23 cellular contexts compared by ENCODE assay signal in genomic region chr1:236727521-236727920, GRCh38. TPM values are rescaled to one million over a fixed set of nuclear protein-coding genes. Genes with fewer than 3 reads are reported as not detected.
DNase-seq lines count a peak whose midpoint lies in the region; ATAC-seq, FAIRE-seq and TF ChIP-seq lines count a peak whose summit lies in the region.
"Had no signal": no experiment of that assay in that cellular context is flagged by ENCODE, and none has a peak within 500 bp of the region (broad histone marks: within the 10 kb centered on the region; RNA-seq: fewer than 3 reads in every experiment).

No MANE protein-coding gene starts in this region.

- no peak for TF ChIP-seq RAD21 in GM12878 (IDR thresholded peaks at IDR 0.05; ENCODE audit: insufficient read depth, low read depth, low read length)

- no peak overlapping the region for H3K27ac ChIP-seq in GM12878 (ENCODE audit: control insufficient read depth, insufficient read depth)
- H3K27ac ChIP-seq in right atrium auricular region = peak overlapping the region; percentile 40 to 53
- no peak overlapping the region for H3K27ac ChIP-seq in endodermal cell (ENCODE audit: low read depth, low read length)
- H3K27ac ChIP-seq: A549, GM23248, SJCRH30 had no signal

- peaks cover 6% of the 10 kb centered on the region for H3K4me1 Mint-ChIP-seq in endodermal cell

- no peaks in the 10 kb centered on the region; the same call in 1 of the 2 replicates for H3K4me1 ChIP-seq in GM12878 (ENCODE audit: control insufficient read depth, insufficient read depth, low read length)
- H3K4me1 ChIP-seq in right atrium auricular region = peaks cover 0 to 31% of the 10 kb centered on the region in 2 donors
- no peaks in the 10 kb centered on the region for H3K4me1 ChIP-seq in endodermal cell (ENCODE audit: control insufficient read depth, insufficient read depth, low read length)
- H3K4me1 ChIP-seq: A549 had no signal

- H3K27me3 ChIP-seq in GM12878 (replicated peaks in 1 of 2; ENCODE audit: control insufficient read depth in 2 of 2, insufficient read depth in 2 of 2, low read length in 1 of 2) = no peaks in the 10 kb centered on the region; a peak in 1 of 4 replicates
- H3K27me3 ChIP-seq in right atrium auricular region = no peaks in the 10 kb centered on the region
- no peaks in the 10 kb centered on the region for H3K27me3 ChIP-seq in endodermal cell (ENCODE audit: control insufficient read depth, insufficient read depth, low read length, poor library complexity, severe bottlenecking)
- H3K27me3 ChIP-seq: SJCRH30 had no signal

- H3K36me3 Mint-ChIP-seq in endodermal cell (ENCODE audit: low read depth) = no peaks in the 10 kb centered on the region

- in situ Hi-C loops in GM12878 (cut with MboI) = no loop called here

- H3K79me2 ChIP-seq in GM12878 (ENCODE audit: control insufficient read depth, insufficient read depth, low read length) = no peaks in the 10 kb centered on the region

- H3K4me3 ChIP-seq in GM12878 (no peak overlapping the region), right atrium auricular region (no peak overlapping the region), endodermal cell (ENCODE audit: low read length) (no peak overlapping the region)
- H3K4me3 ChIP-seq: A549, GM23248, SJCRH30 had no signal

- H3K9me3 ChIP-seq in GM12878 (replicated peaks; ENCODE audit: control insufficient read depth, insufficient read depth, low read length) (no peaks in the 10 kb centered on the region), right atrium auricular region (no peaks in the 10 kb centered on the region), endodermal cell (ENCODE audit: control insufficient read depth, low read length) (no peaks in the 10 kb centered on the region)
- H3K9me3 ChIP-seq: A549, SJCRH30 had no signal

- RAD21 ChIA-PET in GM12878 (lab: Charles Lee; ENCODE audit: unreplicated experiment) = no interaction called here

- no peaks in the 10 kb centered on the region for H3K9me3 Mint-ChIP-seq in endodermal cell

- no peak for TF ChIP-seq POLR2A in GM12878 (IDR thresholded peaks at IDR 0.05; ENCODE audit: low read depth, low read length)

- no peaks in the 10 kb centered on the region for H4K20me1 ChIP-seq in GM12878 (ENCODE audit: control insufficient read depth, insufficient read depth)

- SMC1A ChIA-PET in GM12878 (lab: Charles Lee; ENCODE audit: uncharacterized antibody, unreplicated experiment) = no interaction called here

- no peak overlapping the region for H3K27ac Mint-ChIP-seq in endodermal cell

- no peak overlapping the region for H3K4me2 ChIP-seq in GM12878 (ENCODE audit: control insufficient read depth, insufficient read depth)
- H3K4me2 ChIP-seq: A549 had no signal

- no peak for TF ChIP-seq EP300 in GM12878 (IDR thresholded peaks at IDR 0.05; ENCODE audit: borderline replicate concordance in 1 of 2, control insufficient read depth in 1 of 2, low read depth in 2 of 2, low read length in 2 of 2)

- H2AFZ ChIP-seq in GM12878 (ENCODE audit: control insufficient read depth, low read depth, low read length) = no peak overlapping the region
- H2AFZ ChIP-seq: GM23248 had no signal

- POLR2A ChIA-PET in GM12878 (lab: Charles Lee) = no interaction called here

- FAIRE-seq in GM12878 (lab: Jason Lieb, UNC) = no peak
- FAIRE-seq: A549, GM12891, GM18507, RCC 7860 had no signal

- BruUV-seq in GM12878 (replicated peaks; lab: Mats Ljungman, UMichigan) = no TSS peak

- H3K4me3 Mint-ChIP-seq in endodermal cell = no peak overlapping the region

- H3K27me3 Mint-ChIP-seq in endodermal cell (ENCODE audit: insufficient read depth) = no peaks in the 10 kb centered on the region

- no peaks in the 10 kb centered on the region for H3K36me3 ChIP-seq in GM12878 (ENCODE audit: control insufficient read depth in 2 of 2, insufficient read depth in 2 of 2, low read length in 1 of 2)
- H3K36me3 ChIP-seq in right atrium auricular region = peaks cover 71% of the 10 kb centered on the region
- no peaks in the 10 kb centered on the region for H3K36me3 ChIP-seq in endodermal cell (ENCODE audit: control insufficient read depth, insufficient read depth, low read length)

- CTCF ChIA-PET in GM12878 (lab: Yijun Ruan, JAX) = no interaction called here

- TF ChIP-seq CTCF in GM12878 (IDR thresholded peaks at IDR 0.05 in 2 of 3, conservative IDR thresholded peaks at IDR 0.05 in 1 of 3; ENCODE audit: control insufficient read depth in 2 of 3, extremely low read depth in 1 of 3, insufficient read depth in 1 of 3, low read depth in 3 of 3, low read length in 3 of 3) = no peak
- no peak for TF ChIP-seq CTCF in right atrium auricular region (IDR thresholded peaks at IDR 0.05)
- TF ChIP-seq CTCF in endodermal cell (conservative IDR thresholded peaks at IDR 0.05) = no peak

- H3K9ac ChIP-seq in GM12878 (ENCODE audit: control insufficient read depth, insufficient read depth, low read length) = no peak overlapping the region
- H3K9ac ChIP-seq in endodermal cell (ENCODE audit: extremely low read depth, low read length, poor library complexity, severe bottlenecking) = no peak overlapping the region
- H3K9ac ChIP-seq: GM23248 had no signal

- DNase-seq in Right ventricle myocardium inferior (ENCODE audit: missing footprints) (no peak), cardiac septum (ENCODE audit: low spot score) (no peak), GM12878 (ENCODE audit: low read depth, low spot score) (no peak), right atrium auricular region (ENCODE audit: low spot score) (no peak), endodermal cell (no peak), midbrain (lab: John Stamatoyannopoulos, UW) (no peak), NCI-H748 treated with DMSO at 0.1 percent for 48 hours (lab: John Stamatoyannopoulos, UW) (no peak)
- DNase-seq: C1 segment of cervical spinal cord, DMS 273 treated with DMSO at 0.1 percent for 48 hours, GDM1, GM23248, HCEC 1CT, NCI-H1048, NCI-H1436 treated with DMSO at 0.1 percent for 48 hours, NCI-H2029 treated with DMSO at 0.1 percent for 48 hours, NCI-H2171 treated with DMSO at 0.1 percent for 48 hours, NCI-H510A, SJCRH30 had no signal

- intact Hi-C loops in Right ventricle myocardium inferior (cut with DNase I) (no loop called here), cardiac septum (cut with DNase I) (no loop called here), GM12878 (cut with micrococcal nuclease; ENCODE audit: unreplicated experiment) (no loop called here)

- 47% methylated on average over 11 of the region's 11 CpGs for WGBS in GM12878 (ENCODE audit: insufficient coverage, insufficient replicate concordance, low lambda C conversion rate, missing lambda C conversion rate)
- 90 to 94% methylated on average over 8 to 11 of the region's 11 CpGs for WGBS in endodermal cell (ENCODE audit: insufficient coverage in 1 of 2, insufficient read length in 1 of 2), 2 experiments

- peak; percentile 66 for ATAC-seq in Right ventricle myocardium inferior
- peak; percentile 30; the same call in 2 of the 3 replicates for ATAC-seq in GM12878
- ATAC-seq in GM19463 (IDR thresholded peaks at IDR 0.05; ENCODE audit: unreplicated experiment) = no peak

TF ChIP-seq in GM12878, 131 proteins besides CTCF, POLR2A, EP300 and RAD21 (continues in another document):
- TF ChIP-seq MEF2B (IDR thresholded peaks at IDR 0.05; ENCODE audit: partially characterized antibody, poor library complexity, severe bottlenecking) (no peak), TCF7 (IDR thresholded peaks at IDR 0.05; ENCODE audit: borderline replicate concordance) (no peak)
- TF ChIP-seq, protein P1, sequence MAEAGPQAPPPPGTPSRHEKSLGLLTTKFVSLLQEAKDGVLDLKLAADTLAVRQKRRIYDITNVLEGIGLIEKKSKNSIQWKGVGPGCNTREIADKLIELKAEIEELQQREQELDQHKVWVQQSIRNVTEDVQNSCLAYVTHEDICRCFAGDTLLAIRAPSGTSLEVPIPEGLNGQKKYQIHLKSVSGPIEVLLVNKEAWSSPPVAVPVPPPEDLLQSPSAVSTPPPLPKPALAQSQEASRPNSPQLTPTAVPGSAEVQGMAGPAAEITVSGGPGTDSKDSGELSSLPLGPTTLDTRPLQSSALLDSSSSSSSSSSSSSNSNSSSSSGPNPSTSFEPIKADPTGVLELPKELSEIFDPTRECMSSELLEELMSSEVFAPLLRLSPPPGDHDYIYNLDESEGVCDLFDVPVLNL (IDR thresholded peaks at IDR 0.05; ENCODE audit: low read depth, low read length) = no peak

RNA-seq across cellular contexts. Expression of gene ACTN2, which starts 41.2 kb away (rescaled TPM):
- 2,525 TPM for total RNA-seq in Right ventricle myocardium inferior
- total RNA-seq in cardiac septum = 3,389 TPM
- total RNA-seq in GM12878 (2013; cell fraction: nucleolus; rRNA removed) = not detected in 2 replicates
- not detected in 2 replicates for total RNA-seq in GM12878 (2014; rRNA removed)
- not detected in 2 replicates for total RNA-seq in GM12878 (2014; rRNA removed; fragmentation: Illumina TruSeq; extraction: Trizol)
- total RNA-seq in GM12878 (2021) = not detected in 2 replicates
- polyA plus RNA-seq in GM12878 (2011; ENCODE audit: low read depth) = not detected
- not detected in 2 replicates for polyA plus RNA-seq in GM12878 (2011; rRNA removed)
- not detected in 2 replicates for polyA plus RNA-seq in GM12878 (2011; cell fraction: cytosol; rRNA removed)
- 0.10 TPM in 1 of 2 replicates, not detected in the other for polyA plus RNA-seq in GM12878 (2011; cell fraction: nucleus; rRNA removed)
- not detected in 2 replicates for polyA plus RNA-seq in GM12878 (2012)
- polyA plus RNA-seq in GM12878 (2014; fragmentation: Illumina TruSeq; extraction: Trizol) = not detected in 2 replicates
- polyA plus RNA-seq in GM12878 (2014; fragmentation: Nextera tagmentation; extraction: Ambion mirVana) = not detected
- polyA plus RNA-seq in GM12878 (2014; rRNA removed) = not detected in 2 replicates
- polyA plus RNA-seq in GM12878 (2016; fragmentation: Nextera tagmentation; extraction: Ambion mirVana) = under 1 TPM in 1 of 2 experiments, not detected in 1; 0.10 TPM
- not detected in 2 replicates for polyA minus RNA-seq in GM12878 (2011; rRNA and poly(A)+ RNA removed)
- not detected in 2 replicates for polyA minus RNA-seq in GM12878 (2011; cell fraction: cytosol; rRNA and poly(A)+ RNA removed)
- polyA minus RNA-seq in GM12878 (2011; cell fraction: nucleus; rRNA and poly(A)+ RNA removed) = not detected in 2 replicates
- 1,000 to 10,000 TPM in 1 of 2 donors, 100 to 1,000 TPM in 1; 595 to 1,486 TPM for total RNA-seq in right atrium auricular region
- total RNA-seq in endodermal cell = 1 to 10 TPM in 1 of 2 donors, under 1 TPM in 1; 0.79 to 2.2 TPM
- polyA plus RNA-seq in endodermal cell (2013, experiment 1 of 2) = 1.9 TPM
- polyA plus RNA-seq in endodermal cell (2013, experiment 2 of 2) = 1.2 TPM
- total RNA-seq: GM23248 had no signal
- polyA plus RNA-seq: A549, GM23248 had no signal

Comparison
In these comparisons a context has a peak if more than half of its experiments do, and no peak if none do; other contexts are left out.
1. H3K27ac ChIP-seq: peak in right atrium auricular region (2 of 2); none in GM12878 (single experiment) and endodermal cell (single experiment).
2. RNA of gene ACTN2, which starts 41.2 kb away (total RNA-seq): 3,389 TPM in cardiac septum (single experiment), 2,525 TPM in Right ventricle myocardium inferior (single experiment) and 595 to 1,486 TPM in right atrium auricular region; 0.79 to 2.2 TPM in endodermal cell and not detected in GM12878; every median in the first group is over 100 times any median in the second.